1 cellular context compared by ENCODE assay signal in the genomic region with DNA sequence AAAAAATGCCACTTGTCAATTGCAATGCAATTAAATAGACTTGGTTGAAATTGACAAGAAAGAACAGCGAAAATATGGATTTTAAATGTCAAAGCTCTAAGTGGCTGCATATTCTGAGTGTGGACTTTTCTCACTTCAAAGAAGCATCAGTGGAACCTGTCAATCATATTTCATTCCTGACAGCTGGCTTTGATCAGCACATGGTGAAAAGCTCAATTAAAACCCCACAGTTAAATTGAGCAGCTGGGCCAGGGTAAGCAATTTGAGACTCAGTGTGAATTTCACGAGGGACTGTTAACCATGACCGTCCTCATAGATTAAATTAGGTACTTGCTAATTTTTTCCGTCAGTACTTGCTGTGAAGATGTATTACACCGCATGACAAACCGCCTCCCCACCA.
TF ChIP-seq lines count a peak whose summit lies in the region.

No MANE protein-coding gene starts in this region.

TF ChIP-seq in neural cell, 6 proteins besides CTCF, POLR2A, EP300 and RAD21 (continued from another document):
- TF ChIP-seq, protein P1, sequence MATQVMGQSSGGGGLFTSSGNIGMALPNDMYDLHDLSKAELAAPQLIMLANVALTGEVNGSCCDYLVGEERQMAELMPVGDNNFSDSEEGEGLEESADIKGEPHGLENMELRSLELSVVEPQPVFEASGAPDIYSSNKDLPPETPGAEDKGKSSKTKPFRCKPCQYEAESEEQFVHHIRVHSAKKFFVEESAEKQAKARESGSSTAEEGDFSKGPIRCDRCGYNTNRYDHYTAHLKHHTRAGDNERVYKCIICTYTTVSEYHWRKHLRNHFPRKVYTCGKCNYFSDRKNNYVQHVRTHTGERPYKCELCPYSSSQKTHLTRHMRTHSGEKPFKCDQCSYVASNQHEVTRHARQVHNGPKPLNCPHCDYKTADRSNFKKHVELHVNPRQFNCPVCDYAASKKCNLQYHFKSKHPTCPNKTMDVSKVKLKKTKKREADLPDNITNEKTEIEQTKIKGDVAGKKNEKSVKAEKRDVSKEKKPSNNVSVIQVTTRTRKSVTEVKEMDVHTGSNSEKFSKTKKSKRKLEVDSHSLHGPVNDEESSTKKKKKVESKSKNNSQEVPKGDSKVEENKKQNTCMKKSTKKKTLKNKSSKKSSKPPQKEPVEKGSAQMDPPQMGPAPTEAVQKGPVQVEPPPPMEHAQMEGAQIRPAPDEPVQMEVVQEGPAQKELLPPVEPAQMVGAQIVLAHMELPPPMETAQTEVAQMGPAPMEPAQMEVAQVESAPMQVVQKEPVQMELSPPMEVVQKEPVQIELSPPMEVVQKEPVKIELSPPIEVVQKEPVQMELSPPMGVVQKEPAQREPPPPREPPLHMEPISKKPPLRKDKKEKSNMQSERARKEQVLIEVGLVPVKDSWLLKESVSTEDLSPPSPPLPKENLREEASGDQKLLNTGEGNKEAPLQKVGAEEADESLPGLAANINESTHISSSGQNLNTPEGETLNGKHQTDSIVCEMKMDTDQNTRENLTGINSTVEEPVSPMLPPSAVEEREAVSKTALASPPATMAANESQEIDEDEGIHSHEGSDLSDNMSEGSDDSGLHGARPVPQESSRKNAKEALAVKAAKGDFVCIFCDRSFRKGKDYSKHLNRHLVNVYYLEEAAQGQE (IDR thresholded peaks at IDR 0.05; ENCODE audit: borderline replicate concordance), result no peak
